In genomic region chr14:96362965-96363750, GRCh38 we compare ENCODE assay signal across 1 cellular context.
TF ChIP-seq lines count a peak whose summit lies in the region.

Gene ATG2B, minus strand, starts transcription at chr14:96363341. Its CDS starts 365 bp downstream, at chr14:96362976.
Gene GSKIP, plus strand, starts transcription at chr14:96363526. Its CDS starts 18,722 bp downstream, at chr14:96382248.

TF ChIP-seq in HepG2, 621 proteins besides CTCF, POLR2A, EP300 and RAD21 (continued from another document and continues in another):
- TF ChIP-seq ZNF646 (CRISPR knock-in tag; IDR thresholded peaks at IDR 0.05): no peak
- no peak for TF ChIP-seq JARID2 (CRISPR knock-in tag; IDR thresholded peaks at IDR 0.05; ENCODE audit: insufficient replicate concordance)
- TF ChIP-seq ZNF230 (CRISPR knock-in tag; IDR thresholded peaks at IDR 0.05): peak; percentile 31; the same call in 1 of the 2 replicates
- no peak for TF ChIP-seq PRPF4 (IDR thresholded peaks at IDR 0.05; ENCODE audit: low read depth, low read length, poor library complexity, severe bottlenecking)
- TF ChIP-seq ZMAT3 (CRISPR knock-in tag; conservative IDR thresholded peaks at IDR 0.05): peak; percentile 72; the same call in 1 of the 2 replicates
- TF ChIP-seq MLXIP (CRISPR knock-in tag; IDR thresholded peaks at IDR 0.05; ENCODE audit: borderline replicate concordance): no peak
- TF ChIP-seq YY1 (IDR thresholded peaks at IDR 0.05; ENCODE audit: insufficient read depth, insufficient replicate concordance, low read depth, low read length): peak; percentile 17
- TF ChIP-seq THAP7 (CRISPR knock-in tag; IDR thresholded peaks at IDR 0.05): no peak; the same call in 1 of the 2 replicates
- no peak for TF ChIP-seq BRD4 (CRISPR knock-in tag; IDR thresholded peaks at IDR 0.05)
- TF ChIP-seq ZNF136 (CRISPR knock-in tag; IDR thresholded peaks at IDR 0.05; ENCODE audit: low read depth): no peak
- TF ChIP-seq TEF (CRISPR knock-in tag; IDR thresholded peaks at IDR 0.05): no peak
- 0 out of 2 replicates have a peak, but pooled peaks have one; percentile 31 for TF ChIP-seq MXD3 (CRISPR knock-in tag; IDR thresholded peaks at IDR 0.05)
- no peak for TF ChIP-seq PCBP2 (optimal IDR thresholded peaks at IDR 0.05; ENCODE audit: low read depth, low read length, poor library complexity, severe bottlenecking)
- TF ChIP-seq CHCHD3 (CRISPR knock-in tag; IDR thresholded peaks at IDR 0.05): no peak
- no peak for TF ChIP-seq NFIB (CRISPR knock-in tag; IDR thresholded peaks at IDR 0.05; ENCODE audit: borderline replicate concordance)
- TF ChIP-seq ZNF562 (CRISPR knock-in tag; IDR thresholded peaks at IDR 0.05; ENCODE audit: borderline replicate concordance): no peak
- no peak for TF ChIP-seq ZNF781 (CRISPR knock-in tag; IDR thresholded peaks at IDR 0.05; ENCODE audit: borderline replicate concordance, not compliant biosample characterization)
- peak; percentile 25 for TF ChIP-seq YEATS4 (CRISPR knock-in tag; IDR thresholded peaks at IDR 0.05; ENCODE audit: borderline replicate concordance)
- no peak for TF ChIP-seq PLRG1 (conservative IDR thresholded peaks at IDR 0.05)
- no peak for TF ChIP-seq RARG (CRISPR knock-in tag; IDR thresholded peaks at IDR 0.05; ENCODE audit: low read depth)
- TF ChIP-seq ZNF558 (CRISPR knock-in tag; IDR thresholded peaks at IDR 0.05; ENCODE audit: borderline replicate concordance): no peak
- TF ChIP-seq TRAFD1 (CRISPR knock-in tag; IDR thresholded peaks at IDR 0.05; ENCODE audit: borderline replicate concordance): no peak
- no peak for TF ChIP-seq ZNF232 (CRISPR knock-in tag; IDR thresholded peaks at IDR 0.05; ENCODE audit: borderline replicate concordance)
- TF ChIP-seq MAF1 (CRISPR knock-in tag; IDR thresholded peaks at IDR 0.05; ENCODE audit: borderline replicate concordance): no peak
- no peak for TF ChIP-seq SNAPC2 (CRISPR knock-in tag; IDR thresholded peaks at IDR 0.05)
- TF ChIP-seq ARNT2 (CRISPR knock-in tag; IDR thresholded peaks at IDR 0.05; ENCODE audit: low read depth): peak; percentile 59
- no peak for TF ChIP-seq ZBTB39 (CRISPR knock-in tag; IDR thresholded peaks at IDR 0.05)
- peak; percentile 83 for TF ChIP-seq RBFOX2 (IDR thresholded peaks at IDR 0.05; ENCODE audit: low read depth, low read length)
- TF ChIP-seq NR3C1 (CRISPR knock-in tag; IDR thresholded peaks at IDR 0.05): no peak
- peak; percentile 82 for TF ChIP-seq SP2 (CRISPR knock-in tag; IDR thresholded peaks at IDR 0.05)
- TF ChIP-seq HNF1B (CRISPR knock-in tag; IDR thresholded peaks at IDR 0.05): no peak; the same call in 1 of the 2 replicates
- TF ChIP-seq HDAC1 (CRISPR knock-in tag; IDR thresholded peaks at IDR 0.05): 0 out of 2 replicates have a peak, but pooled peaks have one; percentile 13
- 0 out of 2 replicates have a peak, but pooled peaks have one; percentile 18 for TF ChIP-seq ZNF574 (CRISPR knock-in tag; IDR thresholded peaks at IDR 0.05)
- TF ChIP-seq ZNF431 (CRISPR knock-in tag; IDR thresholded peaks at IDR 0.05; ENCODE audit: borderline replicate concordance, low read depth): 0 out of 2 replicates have a peak, but pooled peaks have one; percentile 71
- peak; percentile 61; the same call in 1 of the 2 replicates for TF ChIP-seq HBP1 (CRISPR knock-in tag; IDR thresholded peaks at IDR 0.05; ENCODE audit: low read depth)
- TF ChIP-seq ZNF501 (CRISPR knock-in tag; IDR thresholded peaks at IDR 0.05): no peak
